Comparison of ENCODE assay signal across 11 cellular contexts in genomic region chr9:94869415-94869838, GRCh38.
DNase-seq lines count a peak whose midpoint lies in the region; FAIRE-seq and TF ChIP-seq lines count a peak whose summit lies in the region.
"Had no signal": no experiment of that assay in that cellular context is flagged by ENCODE, and none has a peak within 500 bp of the region (broad histone marks: within the 10 kb centered on the region; RNA-seq: fewer than 3 reads in every experiment).

No MANE protein-coding gene starts in this region.

- TF ChIP-seq CTCF in keratinocyte (optimal IDR thresholded peaks at IDR 0.05 in 1 of 3, IDR thresholded peaks at IDR 0.05 in 1 of 3, conservative IDR thresholded peaks at IDR 0.05 in 1 of 3; ENCODE audit: extremely low read depth in 1 of 3, insufficient read depth in 2 of 3, low read length in 3 of 3): no peak
- TF ChIP-seq CTCF in transverse colon (IDR thresholded peaks at IDR 0.05): no peak

- in situ Hi-C loops in transverse colon (cut with MboI; ENCODE audit: low pct_ligation_motif_present in 1 of 4, low pct_unique_long_range_greater_than_20kb in 1 of 4, low sequenced_read_pairs in 3 of 4): no loop called here

- H3K27me3 Mint-ChIP-seq in activated T-cell treated with anti-CD3 and anti-CD28 coated beads, Interleukin-2, amount 50 U/mL, for 24 hours: no peaks in the 10 kb centered on the region
- H3K27me3 Mint-ChIP-seq: natural killer cell treated with Interleukin-12 subunit alpha and Interleukin-12 subunit beta and Interleukin-15 and Interleukin-18, amount 100 ng/mL, for 72 hours had no signal

- H3K36me3 Mint-ChIP-seq in activated T-cell treated with anti-CD3 and anti-CD28 coated beads, Interleukin-2, amount 50 U/mL, for 24 hours (ENCODE audit: low read depth): no peaks in the 10 kb centered on the region
- H3K36me3 Mint-ChIP-seq: natural killer cell treated with Interleukin-12 subunit alpha and Interleukin-12 subunit beta and Interleukin-15 and Interleukin-18, amount 100 ng/mL, for 72 hours had no signal

- H3K9me3 Mint-ChIP-seq in activated T-cell treated with anti-CD3 and anti-CD28 coated beads, Interleukin-2, amount 50 U/mL, for 24 hours: peaks cover 5% of the 10 kb centered on the region

- dilution Hi-C loops in keratinocyte (cut with MboI; ENCODE audit: extremely low pct_ligation_motif_present, low sequenced_read_pairs): no loop called here

- peak; percentile 26 to 35 for DNase-seq in activated T-cell treated with anti-CD3 and anti-CD28 coated beads, Interleukin-2, amount 50 U/mL, for 48 hours
- no peak for DNase-seq in activated T-cell treated with anti-CD3 and anti-CD28 coated beads, Interleukin-2, amount 50 U/mL, for 24 hours
- DNase-seq in keratinocyte (ENCODE audit: low read depth, low spot score): no peak
- no peak for DNase-seq in transverse colon
- no peak for DNase-seq in NCI-H2227 treated with DMSO at 0.1 percent for 48 hours (lab: John Stamatoyannopoulos, UW)
- DNase-seq in activated effector memory CD4-positive, alpha-beta T cell treated with Interleukin-2 at 50 U/mL for 16 hours: no peak
- DNase-seq in posterior vena cava (ENCODE audit: low spot score): no peak
- DNase-seq: central memory CD4-positive, alpha-beta T cell had no signal

- FAIRE-seq in TTC549 (lab: Jason Lieb, UNC): peak; percentile 71
- peak; percentile 26 for FAIRE-seq in keratinocyte (lab: Jason Lieb, UNC)

- peak overlapping the region in 1 of 3 experiments; percentile 21 for H3K4me3 ChIP-seq in keratinocyte (ENCODE audit: control insufficient read depth in 2 of 3, extremely low read depth in 1 of 3, insufficient read depth in 2 of 3, low read depth in 1 of 3, low read length in 3 of 3)
- no peak overlapping the region for H3K4me3 ChIP-seq in transverse colon

- H4K20me1 ChIP-seq in keratinocyte (ENCODE audit: control insufficient read depth, extremely low read depth, insufficient read depth, low read length): no peaks in the 10 kb centered on the region

- H2AFZ ChIP-seq in keratinocyte (ENCODE audit: control insufficient read depth, low read length): no peak overlapping the region

- H3K36me3 ChIP-seq in keratinocyte (ENCODE audit: control insufficient read depth in 2 of 2, extremely low read depth in 1 of 2, insufficient read depth in 2 of 2, low read length in 2 of 2): no peaks in the 10 kb centered on the region
- H3K36me3 ChIP-seq in transverse colon: no peaks in the 10 kb centered on the region

- H3K9ac ChIP-seq in keratinocyte (ENCODE audit: control insufficient read depth, extremely low read depth, insufficient read depth, low read length): no peak overlapping the region
- H3K9ac ChIP-seq: KMS-11 had no signal

- WGBS in transverse colon (ENCODE audit: low coverage in 1 of 2), 2 donors: 71 to 86% methylated on average over 3 to 4 of the region's 4 CpGs

- no peak overlapping the region for H3K4me3 Mint-ChIP-seq in activated T-cell treated with anti-CD3 and anti-CD28 coated beads, Interleukin-2, amount 50 U/mL, for 24 hours
- H3K4me3 Mint-ChIP-seq: natural killer cell treated with Interleukin-12 subunit alpha and Interleukin-12 subunit beta and Interleukin-15 and Interleukin-18, amount 100 ng/mL, for 72 hours had no signal

- no peaks in the 10 kb centered on the region for H3K9me3 ChIP-seq in keratinocyte (ENCODE audit: control insufficient read depth, low read depth, low read length)
- H3K9me3 ChIP-seq in transverse colon: no peaks in the 10 kb centered on the region

- no peak overlapping the region for H3K27ac Mint-ChIP-seq in activated T-cell treated with anti-CD3 and anti-CD28 coated beads, Interleukin-2, amount 50 U/mL, for 24 hours
- H3K27ac Mint-ChIP-seq: natural killer cell treated with Interleukin-12 subunit alpha and Interleukin-12 subunit beta and Interleukin-15 and Interleukin-18, amount 100 ng/mL, for 72 hours had no signal

- TF ChIP-seq POLR2A in transverse colon (IDR thresholded peaks at IDR 0.05): no peak

- TF ChIP-seq EP300 in transverse colon (IDR thresholded peaks at IDR 0.05; ENCODE audit: low read depth): no peak

- no peaks in the 10 kb centered on the region for H3K9me1 ChIP-seq in keratinocyte (ENCODE audit: control insufficient read depth, extremely low read depth, insufficient read depth, low read length)

- H3K27ac ChIP-seq in keratinocyte (ENCODE audit: control insufficient read depth, insufficient read depth, low read length): peak overlapping the region; percentile 87
- H3K27ac ChIP-seq in transverse colon: peak overlapping the region; percentile 87 to 89 (median 88)
- H3K27ac ChIP-seq: KMS-11 had no signal

- intact Hi-C loops in transverse colon (cut with DNase I; ENCODE audit: low total_unique reads): loop anchor here (10.0 kb wide), 1 partner anchor 45 kb away; no protein-coding TSS in a partner anchor
- intact Hi-C loops in posterior vena cava (cut with DNase I): no loop called here

- no peaks in the 10 kb centered on the region for H3K79me2 ChIP-seq in keratinocyte (ENCODE audit: control insufficient read depth, insufficient read depth, low read length)

- no peaks in the 10 kb centered on the region for H3K27me3 ChIP-seq in keratinocyte (ENCODE audit: control insufficient read depth, extremely low read depth, insufficient read depth, low read length)
- no peaks in the 10 kb centered on the region for H3K27me3 ChIP-seq in transverse colon

- peaks cover 68% of the 10 kb centered on the region for H3K4me1 ChIP-seq in keratinocyte (ENCODE audit: control insufficient read depth, extremely low read depth, insufficient read depth, low read length)
- peaks cover 13 to 71% (median 43%) of the 10 kb centered on the region in 4 donors for H3K4me1 ChIP-seq in transverse colon

- H3K4me2 ChIP-seq in keratinocyte (ENCODE audit: control insufficient read depth, extremely low read depth, insufficient read depth, low read depth, low read length): peak overlapping the region; percentile 79
- H3K4me2 ChIP-seq: KMS-11 had no signal

- peaks cover 43% of the 10 kb centered on the region for H3K4me1 Mint-ChIP-seq in activated T-cell treated with anti-CD3 and anti-CD28 coated beads, Interleukin-2, amount 50 U/mL, for 24 hours (ENCODE audit: low read depth)

Comparison
In these comparisons a context has a peak if more than half of its experiments do, and no peak if none do; other contexts are left out.
1. DNase-seq: peak in activated T-cell treated with anti-CD3 and anti-CD28 coated beads, Interleukin-2, amount 50 U/mL, for 48 hours (2 of 2); none in activated T-cell treated with anti-CD3 and anti-CD28 coated beads, Interleukin-2, amount 50 U/mL, for 24 hours (single experiment), keratinocyte (single experiment), transverse colon (single experiment), NCI-H2227 treated with DMSO at 0.1 percent for 48 hours (single experiment), activated effector memory CD4-positive, alpha-beta T cell treated with Interleukin-2 at 50 U/mL for 16 hours (single experiment) and posterior vena cava (single experiment).